ENCODE assay signal across 34 cellular contexts in genomic region chr5:13115476-13115875, GRCh38.
"Had no signal": no experiment of that assay in that cellular context is flagged by ENCODE, and none has a peak within 500 bp of the region (broad histone marks: within the 10 kb centered on the region; RNA-seq: fewer than 3 reads in every experiment).

No MANE protein-coding gene starts in this region.

- H3K27me3 Mint-ChIP-seq: activated CD4-positive, alpha-beta memory T cell treated with anti-CD3 and anti-CD28 coated beads, Interleukin-2, amount 10 ng/mL, durations not matched to agents 7 days and 5 days; activated CD8-positive, alpha-beta memory T cell treated with anti-CD3 and anti-CD28 coated beads, Interleukin-2, amount 10 ng/mL, durations not matched to agents 7 days and 5 days; activated naive CD8-positive, alpha-beta T cell treated with anti-CD3 and anti-CD28 coated beads for 36 hours; activated T-helper 17 cell treated with anti-CD3 and anti-CD28 coated beads, Interleukin-2, amount 50 U/mL, for 72 hours had no signal

- H3K27ac Mint-ChIP-seq: activated CD4-positive, alpha-beta memory T cell treated with anti-CD3 and anti-CD28 coated beads, Interleukin-2, amount 10 ng/mL, durations not matched to agents 7 days and 5 days; activated CD8-positive, alpha-beta memory T cell treated with anti-CD3 and anti-CD28 coated beads, Interleukin-2, amount 10 ng/mL, durations not matched to agents 7 days and 5 days; activated naive CD8-positive, alpha-beta T cell treated with anti-CD3 and anti-CD28 coated beads for 36 hours; activated T-cell treated with anti-CD3 and anti-CD28 coated beads, Interleukin-2, amount 50 U/mL, for 72 hours; activated T-helper 17 cell treated with anti-CD3 and anti-CD28 coated beads, Interleukin-2, amount 50 U/mL, for 72 hours had no signal

- H3K27ac ChIP-seq: PC-9, SJCRH30, SK-N-MC, WERI-Rb-1 had no signal

- H3K36me3 ChIP-seq: MG63, SJCRH30, WERI-Rb-1 had no signal

- H2AFZ ChIP-seq: PC-9 had no signal

- H3K4me3 Mint-ChIP-seq: activated CD4-positive, alpha-beta memory T cell treated with anti-CD3 and anti-CD28 coated beads, Interleukin-2, amount 10 ng/mL, durations not matched to agents 7 days and 5 days; activated CD8-positive, alpha-beta memory T cell treated with anti-CD3 and anti-CD28 coated beads, Interleukin-2, amount 10 ng/mL, durations not matched to agents 7 days and 5 days; activated naive CD8-positive, alpha-beta T cell treated with anti-CD3 and anti-CD28 coated beads for 36 hours; activated T-cell treated with anti-CD3 and anti-CD28 coated beads, Interleukin-2, amount 50 U/mL, for 72 hours; activated T-helper 17 cell treated with anti-CD3 and anti-CD28 coated beads, Interleukin-2, amount 50 U/mL, for 72 hours had no signal

- H3K4me1 Mint-ChIP-seq: activated CD4-positive, alpha-beta memory T cell treated with anti-CD3 and anti-CD28 coated beads, Interleukin-2, amount 10 ng/mL, durations not matched to agents 7 days and 5 days; activated CD8-positive, alpha-beta memory T cell treated with anti-CD3 and anti-CD28 coated beads, Interleukin-2, amount 10 ng/mL, durations not matched to agents 7 days and 5 days; activated naive CD8-positive, alpha-beta T cell treated with anti-CD3 and anti-CD28 coated beads for 36 hours; activated T-helper 17 cell treated with anti-CD3 and anti-CD28 coated beads, Interleukin-2, amount 50 U/mL, for 72 hours had no signal

- H3K9me3 ChIP-seq: MG63, SJCRH30 had no signal

- H3K4me3 ChIP-seq: MG63, PC-9, SJCRH30, SK-N-MC had no signal

- H3K27me3 ChIP-seq: MG63, SJCRH30 had no signal

- H3K36me3 Mint-ChIP-seq: activated CD8-positive, alpha-beta memory T cell treated with anti-CD3 and anti-CD28 coated beads, Interleukin-2, amount 10 ng/mL, durations not matched to agents 7 days and 5 days; activated naive CD8-positive, alpha-beta T cell treated with anti-CD3 and anti-CD28 coated beads for 36 hours had no signal

- ATAC-seq: activated CD8-positive, alpha-beta memory T cell treated with anti-CD3 and anti-CD28 coated beads, Interleukin-2, amount 10 ng/mL, durations not matched to agents 7 days and 5 days; activated T-cell treated with anti-CD3 and anti-CD28 coated beads, Interleukin-2, amount 50 U/mL, for 72 hours; activated T-helper 17 cell treated with anti-CD3 and anti-CD28 coated beads, Interleukin-2, amount 50 U/mL, for 72 hours had no signal

- H3K4me1 ChIP-seq: SJCRH30 had no signal

- DNase-seq: activated CD4-positive, alpha-beta memory T cell treated with anti-CD3 and anti-CD28 coated beads, Interleukin-2, amount 10 ng/mL, durations not matched to agents 7 days and 5 days; activated CD4-positive, alpha-beta T cell treated with anti-CD3 and anti-CD28 coated beads for 1 hour; activated CD4-positive, alpha-beta T cell treated with anti-CD3 and anti-CD28 coated beads for 48 hours; activated CD4-positive, CD25-positive, alpha-beta regulatory T cell; activated CD8-positive, alpha-beta memory T cell treated with anti-CD3 and anti-CD28 coated beads for 24 hours; activated CD8-positive, alpha-beta memory T cell treated with anti-CD3 and anti-CD28 coated beads, Interleukin-2, amount 10 ng/mL, durations not matched to agents 7 days and 5 days; activated effector memory CD4-positive, alpha-beta T cell treated with anti-CD3 and anti-CD28 coated beads, Interleukin-2, amount 50 U/mL, for 16 hours; activated naive CD4-positive, alpha-beta T cell; activated naive CD4-positive, alpha-beta T cell treated with anti-CD3 and anti-CD28 coated beads, Interleukin-2, amount 50 U/mL, for 16 hours; activated naive CD8-positive, alpha-beta T cell treated with anti-CD3 and anti-CD28 coated beads for 36 hours; activated T-cell treated with anti-CD3 and anti-CD28 coated beads, Interleukin-2, amount 50 U/mL, for 1 hour; activated T-cell treated with anti-CD3 and anti-CD28 coated beads, Interleukin-2, amount 50 U/mL, for 72 hours; amniotic stem cell; aorta; caudate nucleus; cerebellar nuclear complex; Karpas-422; KBM-7; MG63; NCI-H1105; NCI-H1417 treated with DMSO at 0.1 percent for 48 hours; NCI-H1694; NCI-H1930; NCI-H510A; NCI-H526; NCI-H748 treated with DMSO at 0.1 percent for 48 hours; NK-92 treated with Interleukin-12 subunit alpha and Interleukin-12 subunit beta, amount 100 ng/mL, for 24 hours; PC-9; SHP77; SJCRH30; T1000; WERI-Rb-1 had no signal

- H3K4me2 ChIP-seq: PC-9 had no signal
